9 cellular contexts compared by ENCODE assay signal in genomic region chr3:30894521-30895289, GRCh38. TPM values are rescaled to one million over a fixed set of nuclear protein-coding genes. Genes with fewer than 3 reads are reported as not detected.
DNase-seq lines count a peak whose midpoint lies in the region; ATAC-seq and TF ChIP-seq lines count a peak whose summit lies in the region.
"Had no signal": no experiment of that assay in that cellular context is flagged by ENCODE, and none has a peak within 500 bp of the region (broad histone marks: within the 10 kb centered on the region; RNA-seq: fewer than 3 reads in every experiment).

Gene GADL1, minus strand, starts transcription at chr3:30894661. Its CDS starts 47 bp downstream, at chr3:30894614.

- WGBS in heart left ventricle, 4 donors, result 2 to 7% (median 4%) methylated on average over 18 to 38 of the region's 38 CpGs

- intact Hi-C loops in activated T-helper 2 cell treated with anti-CD3 and anti-CD28 coated beads, Interferon-gamma antibody, Interleukin-2, Interleukin-4, amounts not matched to agents 10 μg/mL and 5 μg/mL and 100 μg/mL, durations not matched to agents 14 hours and 24 hours and 36 hours (cut with micrococcal nuclease), result no loop called here
- intact Hi-C loops in heart left ventricle (cut with DNase I), result loop anchor here in 2 of 10 donors (10.0 kb wide), 2 partner anchors 110 to 120 kb away; no protein-coding TSS in a partner anchor

- ATAC-seq in CD4-positive, CD25-positive, alpha-beta regulatory T cell (ENCODE audit: low read depth in 2 of 2), result no peak
- peak in 3 of 4 donors; percentile 67 to 83 (median 82) for ATAC-seq in heart left ventricle
- no peak for ATAC-seq in GM21786 (IDR thresholded peaks at IDR 0.05; ENCODE audit: unreplicated experiment)

- H2AFZ ChIP-seq in Loucy (ENCODE audit: low read length), result peak within 1 kb of the TSS; percentile 80

- H4K20me1 ChIP-seq in Loucy (ENCODE audit: insufficient read depth, low read length, poor library complexity, severe bottlenecking), result no peaks in the 10 kb centered on the region

- TF ChIP-seq POLR2A in heart left ventricle (IDR thresholded peaks at IDR 0.05), result no peak

- H3K27me3 Mint-ChIP-seq in CD4-positive, CD25-positive, alpha-beta regulatory T cell, result peaks cover 29% of the 10 kb centered on the region
- peaks cover 46% of the 10 kb centered on the region for H3K27me3 Mint-ChIP-seq in activated T-helper 2 cell treated with anti-CD3 and anti-CD28 coated beads, Interferon-gamma antibody, Interleukin-2, Interleukin-4, amounts not matched to agents 10 μg/mL and 5 μg/mL and 100 μg/mL, durations not matched to agents 14 hours and 24 hours and 36 hours (ENCODE audit: low read depth)
- peaks cover 26% of the 10 kb centered on the region for H3K27me3 Mint-ChIP-seq in progenitor cell of endocrine pancreas

- H3K27ac Mint-ChIP-seq in CD4-positive, CD25-positive, alpha-beta regulatory T cell, result no peak within 1 kb of the TSS
- H3K27ac Mint-ChIP-seq in activated T-helper 2 cell treated with anti-CD3 and anti-CD28 coated beads, Interferon-gamma antibody, Interleukin-2, Interleukin-4, amounts not matched to agents 10 μg/mL and 5 μg/mL and 100 μg/mL, durations not matched to agents 14 hours and 24 hours and 36 hours, result no peak within 1 kb of the TSS
- no peak within 1 kb of the TSS for H3K27ac Mint-ChIP-seq in progenitor cell of endocrine pancreas
- H3K27ac Mint-ChIP-seq: memory B cell had no signal

- no peaks in the 10 kb centered on the region for H3K36me3 ChIP-seq in CD4-positive, CD25-positive, alpha-beta regulatory T cell (ENCODE audit: control insufficient read depth, insufficient read depth, low read length)
- H3K36me3 ChIP-seq in Loucy (ENCODE audit: insufficient read depth, low read length) (no peaks in the 10 kb centered on the region), heart left ventricle (no peaks in the 10 kb centered on the region)

- peak within 1 kb of the TSS; percentile 80 for H3K4me2 ChIP-seq in Loucy (ENCODE audit: low read depth, low read length, poor library complexity, severe bottlenecking)

- peak; percentile 30 for TF ChIP-seq CTCF in Loucy (conservative IDR thresholded peaks at IDR 0.05; ENCODE audit: low read length)
- peak in 1 of 12 donors; percentile 24 for TF ChIP-seq CTCF in heart left ventricle (IDR thresholded peaks at IDR 0.05)
- TF ChIP-seq CTCF in progenitor cell of endocrine pancreas (IDR thresholded peaks at IDR 0.05; ENCODE audit: unreplicated experiment), result peak; percentile 28

- no peaks in the 10 kb centered on the region for H3K79me2 ChIP-seq in Loucy (ENCODE audit: insufficient read depth, low read length)

- H3K9ac ChIP-seq in Loucy (ENCODE audit: low read depth, low read length, poor library complexity, severe bottlenecking), result peak within 1 kb of the TSS; percentile 35

- no peaks in the 10 kb centered on the region for H3K9me2 ChIP-seq in Loucy (replicated peaks; ENCODE audit: low read depth, low read length)

- peak in 1 of 3 donors; percentile 32 for DNase-seq in CD4-positive, CD25-positive, alpha-beta regulatory T cell
- no peak for DNase-seq in activated T-helper 2 cell treated with anti-CD3 and anti-CD28 coated beads, Interferon-gamma antibody, Interleukin-2, Interleukin-4, amounts not matched to agents 10 μg/mL and 5 μg/mL and 100 μg/mL, durations not matched to agents 14 hours and 24 hours and 36 hours (ENCODE audit: low spot score)
- DNase-seq in heart left ventricle (peak; percentile 20 to 55 (median 33)), progenitor cell of endocrine pancreas (ENCODE audit: low spot score, unreplicated experiment) (peak; percentile 36), dedifferentiated amniotic fluid mesenchymal stem cell (ENCODE audit: extremely low spot score) (no peak), GM19240 (ENCODE audit: insufficient read length, low spot score) (no peak)

- peaks cover 0 to 17% (median 9%) of the 10 kb centered on the region in 4 donors for H3K4me1 Mint-ChIP-seq in CD4-positive, CD25-positive, alpha-beta regulatory T cell
- peaks cover 12% of the 10 kb centered on the region for H3K4me1 Mint-ChIP-seq in activated T-helper 2 cell treated with anti-CD3 and anti-CD28 coated beads, Interferon-gamma antibody, Interleukin-2, Interleukin-4, amounts not matched to agents 10 μg/mL and 5 μg/mL and 100 μg/mL, durations not matched to agents 14 hours and 24 hours and 36 hours (ENCODE audit: low read depth)
- H3K4me1 Mint-ChIP-seq in progenitor cell of endocrine pancreas (ENCODE audit: low read depth), result peaks cover 12% of the 10 kb centered on the region

- peaks cover 4% of the 10 kb centered on the region for H3K4me1 ChIP-seq in CD4-positive, CD25-positive, alpha-beta regulatory T cell (ENCODE audit: control insufficient read depth, insufficient read depth, low read length, poor library complexity, severe bottlenecking)
- peaks cover 12% of the 10 kb centered on the region for H3K4me1 ChIP-seq in Loucy (ENCODE audit: insufficient read depth, low read length, poor library complexity, severe bottlenecking)
- peaks cover 0 to 8% (median 0%) of the 10 kb centered on the region in 12 donors for H3K4me1 ChIP-seq in heart left ventricle

- H3K36me3 Mint-ChIP-seq in CD4-positive, CD25-positive, alpha-beta regulatory T cell, result no peaks in the 10 kb centered on the region
- H3K36me3 Mint-ChIP-seq in activated T-helper 2 cell treated with anti-CD3 and anti-CD28 coated beads, Interferon-gamma antibody, Interleukin-2, Interleukin-4, amounts not matched to agents 10 μg/mL and 5 μg/mL and 100 μg/mL, durations not matched to agents 14 hours and 24 hours and 36 hours (ENCODE audit: low read depth), result no peaks in the 10 kb centered on the region
- H3K36me3 Mint-ChIP-seq in progenitor cell of endocrine pancreas (ENCODE audit: insufficient read depth), result no peaks in the 10 kb centered on the region
- H3K36me3 Mint-ChIP-seq: memory B cell had no signal

- H3K27me3 ChIP-seq in CD4-positive, CD25-positive, alpha-beta regulatory T cell (ENCODE audit: control insufficient read depth, insufficient read depth, low read length), result peaks cover 12% of the 10 kb centered on the region
- H3K27me3 ChIP-seq in Loucy (ENCODE audit: insufficient read depth, low read length, poor library complexity, severe bottlenecking) (peaks cover 24% of the 10 kb centered on the region), heart left ventricle (peaks cover 0 to 25% (median 0%) of the 10 kb centered on the region in 9 donors)

- H3K9me3 ChIP-seq in CD4-positive, CD25-positive, alpha-beta regulatory T cell (ENCODE audit: control insufficient read depth in 2 of 2, low read length in 2 of 2), result no peaks in the 10 kb centered on the region
- no peaks in the 10 kb centered on the region for H3K9me3 ChIP-seq in Loucy (ENCODE audit: insufficient read depth, low read depth, low read length)
- no peaks in the 10 kb centered on the region for H3K9me3 ChIP-seq in heart left ventricle

- H3K27ac ChIP-seq in CD4-positive, CD25-positive, alpha-beta regulatory T cell (ENCODE audit: insufficient read depth, low read length, poor library complexity, severe bottlenecking), result no peak within 1 kb of the TSS
- peak within 1 kb of the TSS in 1 of 12 donors; percentile 42 for H3K27ac ChIP-seq in heart left ventricle

- H3K9me3 Mint-ChIP-seq in CD4-positive, CD25-positive, alpha-beta regulatory T cell, result no peaks in the 10 kb centered on the region
- no peaks in the 10 kb centered on the region for H3K9me3 Mint-ChIP-seq in activated T-helper 2 cell treated with anti-CD3 and anti-CD28 coated beads, Interferon-gamma antibody, Interleukin-2, Interleukin-4, amounts not matched to agents 10 μg/mL and 5 μg/mL and 100 μg/mL, durations not matched to agents 14 hours and 24 hours and 36 hours
- H3K9me3 Mint-ChIP-seq in progenitor cell of endocrine pancreas (ENCODE audit: low read depth), result no peaks in the 10 kb centered on the region
- H3K9me3 Mint-ChIP-seq: memory B cell had no signal

- H3K4me3 ChIP-seq in CD4-positive, CD25-positive, alpha-beta regulatory T cell (ENCODE audit: low read depth, low read length), result no peak within 1 kb of the TSS
- H3K4me3 ChIP-seq in Loucy (ENCODE audit: low read length, poor library complexity, severe bottlenecking), result peak within 1 kb of the TSS; percentile 70
- peak within 1 kb of the TSS; percentile 7 to 72 (median 58) for H3K4me3 ChIP-seq in heart left ventricle

- no peaks in the 10 kb centered on the region for H3F3A ChIP-seq in Loucy (ENCODE audit: low read depth)

- peak within 1 kb of the TSS in 3 of 4 donors; percentile 5 to 48 (median 10) for H3K4me3 Mint-ChIP-seq in CD4-positive, CD25-positive, alpha-beta regulatory T cell
- peak within 1 kb of the TSS; percentile 72 for H3K4me3 Mint-ChIP-seq in activated T-helper 2 cell treated with anti-CD3 and anti-CD28 coated beads, Interferon-gamma antibody, Interleukin-2, Interleukin-4, amounts not matched to agents 10 μg/mL and 5 μg/mL and 100 μg/mL, durations not matched to agents 14 hours and 24 hours and 36 hours (ENCODE audit: low read depth)
- H3K4me3 Mint-ChIP-seq in progenitor cell of endocrine pancreas (ENCODE audit: low read depth), result peak within 1 kb of the TSS; percentile 67
- H3K4me3 Mint-ChIP-seq: memory B cell had no signal

RNA-seq across cellular contexts. Expression of gene GADL1, which starts in this region (rescaled TPM):
- total RNA-seq in CD4-positive, CD25-positive, alpha-beta regulatory T cell, result not detected
- polyA plus RNA-seq in CD4-positive, CD25-positive, alpha-beta regulatory T cell, result not detected
- not detected in 2 replicates for total RNA-seq in activated T-helper 2 cell treated with anti-CD3 and anti-CD28 coated beads, Interferon-gamma antibody, Interleukin-2, Interleukin-4, amounts not matched to agents 10 μg/mL and 5 μg/mL and 100 μg/mL, durations not matched to agents 14 hours and 24 hours and 36 hours
- under 1 TPM in 6 of 9 donors, not detected in 3; 0.08 to 0.59 (median 0.22) TPM for total RNA-seq in heart left ventricle
- polyA plus RNA-seq in heart left ventricle, result under 1 TPM; 0.03 to 0.11 TPM
- 1.8 and 1.9 TPM in 2 replicates for total RNA-seq in progenitor cell of endocrine pancreas

Comparison
In these comparisons a context has a peak if more than half of its experiments do, and no peak if none do; other contexts are left out.
1. Peak in DNase-seq, ATAC-seq and H3K4me3 ChIP-seq in heart left ventricle; RNA of the gene not detected or under 1 TPM.
2. H3K4me3 Mint-ChIP-seq: peak in every context shown above with its lines; median percentile 72 in activated T-helper 2 cell treated with anti-CD3 and anti-CD28 coated beads, Interferon-gamma antibody, Interleukin-2, Interleukin-4, amounts not matched to agents 10 μg/mL and 5 μg/mL and 100 μg/mL, durations not matched to agents 14 hours and 24 hours and 36 hours; 67 in progenitor cell of endocrine pancreas; 10 in CD4-positive, CD25-positive, alpha-beta regulatory T cell.